In genomic region chr14:103209054-103209453, GRCh38 we compare ENCODE assay signal across 13 cellular contexts.
DNase-seq lines count a peak whose midpoint lies in the region; ATAC-seq, FAIRE-seq and TF ChIP-seq lines count a peak whose summit lies in the region.
"Had no signal": no experiment of that assay in that cellular context is flagged by ENCODE, and none has a peak within 500 bp of the region (broad histone marks: within the 10 kb centered on the region; RNA-seq: fewer than 3 reads in every experiment).

No MANE protein-coding gene starts in this region.

- no peak overlapping the region for H3K27ac Mint-ChIP-seq in type B pancreatic cell
- H3K27ac Mint-ChIP-seq: activated T-helper 17 cell treated with anti-CD3 and anti-CD28 coated beads, Interleukin-2, amount 50 U/mL, for 72 hours; T-helper 1 cell treated with Interleukin-12 subunit alpha and Interleukin-12 subunit beta and Interleukin-4 antibody, amounts not matched to agents 30 μg/mL and 1 μg/mL, for 36 hours had no signal

- ATAC-seq in HG03280 (IDR thresholded peaks at IDR 0.05; ENCODE audit: unreplicated experiment) = no peak
- ATAC-seq: activated T-helper 17 cell treated with anti-CD3 and anti-CD28 coated beads, Interleukin-2, amount 50 U/mL, for 72 hours had no signal

- no peaks in the 10 kb centered on the region for H3K9me3 ChIP-seq in adipocyte (ENCODE audit: control insufficient read depth, low read length)

- no peak for FAIRE-seq in HTR-8/SVneo (lab: Jason Lieb, UNC)

- H3K27me3 Mint-ChIP-seq in type B pancreatic cell = peaks cover 34% of the 10 kb centered on the region

- peak overlapping the region; percentile 89 for H3K9ac ChIP-seq in adipocyte (ENCODE audit: low read length)

- H3K27me3 ChIP-seq in H7 (ENCODE audit: control insufficient read depth, insufficient read depth, low read length) = peaks cover 17% of the 10 kb centered on the region
- H3K27me3 ChIP-seq in adipocyte (replicated peaks; ENCODE audit: control insufficient read depth, insufficient read depth, low read length) = no peaks in the 10 kb centered on the region

- H3K36me3 ChIP-seq in H7 (replicated peaks; ENCODE audit: control insufficient read depth, insufficient read depth, low read length) (no peaks in the 10 kb centered on the region), adipocyte (ENCODE audit: control insufficient read depth, insufficient read depth, low read length, severe bottlenecking) (peaks cover 3% of the 10 kb centered on the region)

- peaks cover 35% of the 10 kb centered on the region for H3K4me1 ChIP-seq in adipocyte (ENCODE audit: control insufficient read depth, insufficient read depth, low read length)

- peak overlapping the region; percentile 54 for H3K4me3 Mint-ChIP-seq in type B pancreatic cell
- H3K4me3 Mint-ChIP-seq: activated T-helper 17 cell treated with anti-CD3 and anti-CD28 coated beads, Interleukin-2, amount 50 U/mL, for 72 hours; T-helper 1 cell treated with Interleukin-12 subunit alpha and Interleukin-12 subunit beta and Interleukin-4 antibody, amounts not matched to agents 30 μg/mL and 1 μg/mL, for 36 hours had no signal

- DNase-seq in H7 = peak; percentile 74
- DNase-seq in adipocyte (ENCODE audit: low read depth) = no peak
- DNase-seq in kidney tubule cell (ENCODE audit: low spot score) = peak; percentile 39
- no peak for DNase-seq in type B pancreatic cell (ENCODE audit: extremely low spot score, unreplicated experiment)
- DNase-seq in hippocampal formation (lab: John Stamatoyannopoulos, UW) = no peak
- DNase-seq in HTR-8/SVneo (ENCODE audit: insufficient read length, low spot score) = no peak
- DNase-seq: activated CD4-positive, alpha-beta T cell treated with anti-CD3 and anti-CD28 coated beads, Interleukin-2, amount 50 U/mL, for 4 hours; midbrain; NCI-H2171; retina had no signal

- peaks cover 16% of the 10 kb centered on the region for H3K4me1 Mint-ChIP-seq in type B pancreatic cell (ENCODE audit: unreplicated experiment)
- H3K4me1 Mint-ChIP-seq: activated T-helper 17 cell treated with anti-CD3 and anti-CD28 coated beads, Interleukin-2, amount 50 U/mL, for 72 hours had no signal

- H3K4me3 ChIP-seq in H7 (ENCODE audit: insufficient read depth, low read depth, low read length) = no peak overlapping the region
- H3K4me3 ChIP-seq in adipocyte (ENCODE audit: low read length) = peak overlapping the region; percentile 84

- peaks cover 5% of the 10 kb centered on the region for H3K9me3 Mint-ChIP-seq in type B pancreatic cell

- no peaks in the 10 kb centered on the region for H3K36me3 Mint-ChIP-seq in type B pancreatic cell

- TF ChIP-seq CTCF in type B pancreatic cell (conservative IDR thresholded peaks at IDR 0.05) = peak; percentile 49

Comparison
In these comparisons a context has a peak if more than half of its experiments do, and no peak if none do; other contexts are left out.
1. DNase-seq: peak in H7 (single experiment) and kidney tubule cell (single experiment); none in adipocyte (single experiment), type B pancreatic cell (single experiment), hippocampal formation (0 of 2) and HTR-8/SVneo (single experiment).